ENCODE assay signal across 17 cellular contexts in the genomic region with DNA sequence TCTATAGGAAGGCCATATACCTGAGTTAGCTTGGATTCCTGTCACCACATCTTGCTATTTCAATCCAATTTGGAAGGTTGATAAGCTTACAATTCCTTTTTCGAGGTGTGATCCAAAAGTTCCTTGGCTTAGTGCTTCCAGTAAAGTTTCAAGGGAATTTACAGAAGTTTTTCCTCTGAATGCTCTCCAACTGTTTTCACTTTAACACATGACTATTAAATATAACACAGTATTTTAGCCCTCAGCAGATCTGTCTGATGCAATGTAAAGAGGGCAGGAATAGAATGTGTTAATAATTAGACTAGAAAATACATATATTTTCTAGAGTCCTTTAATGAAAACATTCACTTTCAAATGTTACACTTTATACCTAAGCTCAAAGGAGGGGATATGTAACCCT.
A peak's percentile ranks its signal among the peaks of the same experiment; 100 is the strongest.
DNase-seq lines count a peak whose midpoint lies in the region; ATAC-seq and TF ChIP-seq lines count a peak whose summit lies in the region.
"Had no signal": no experiment of that assay in that cellular context is flagged by ENCODE, and none has a peak within 500 bp of the region (broad histone marks: within the 10 kb centered on the region; RNA-seq: fewer than 3 reads in every experiment).

No MANE protein-coding gene starts in this region.

- no peak overlapping the region for H3K9ac ChIP-seq in mesendoderm (ENCODE audit: low read length)
- H3K9ac ChIP-seq in colonic mucosa (ENCODE audit: low read depth in 2 of 2, low read length in 2 of 2), result no peak overlapping the region
- no peak overlapping the region for H3K9ac ChIP-seq in neuronal stem cell (ENCODE audit: low read depth, low read length, poor library complexity)

- no peak overlapping the region for H3K4me3 ChIP-seq in ACC112 (ENCODE audit: low read depth, low read length)
- no peak overlapping the region for H3K4me3 ChIP-seq in mesendoderm (ENCODE audit: low read length)
- no peak overlapping the region for H3K4me3 ChIP-seq in sigmoid colon
- no peak overlapping the region for H3K4me3 ChIP-seq in colonic mucosa
- no peak overlapping the region for H3K4me3 ChIP-seq in neuronal stem cell (ENCODE audit: low read length in 2 of 2)
- H3K4me3 ChIP-seq: SJSA1 had no signal

- H4K5ac ChIP-seq in mesendoderm (ENCODE audit: low read length), result no peak overlapping the region

- no peaks in the 10 kb centered on the region for H3K27me3 ChIP-seq in ACC112 (ENCODE audit: insufficient read depth, low read length)
- no peaks in the 10 kb centered on the region for H3K27me3 ChIP-seq in mesendoderm (ENCODE audit: insufficient read depth, low read length, poor library complexity)
- H3K27me3 ChIP-seq in sigmoid colon, result no peaks in the 10 kb centered on the region
- no peaks in the 10 kb centered on the region for H3K27me3 ChIP-seq in colonic mucosa
- no peaks in the 10 kb centered on the region for H3K27me3 ChIP-seq in neuronal stem cell (ENCODE audit: control insufficient read depth in 3 of 3, insufficient read depth in 3 of 3, low read depth in 1 of 3, low read length in 3 of 3)
- H3K27me3 ChIP-seq: SJSA1 had no signal

- H3K23ac ChIP-seq in mesendoderm (ENCODE audit: low read length) (no peak overlapping the region), neuronal stem cell (ENCODE audit: low read depth, low read length, poor library complexity) (no peak overlapping the region)

- H2BK12ac ChIP-seq in neuronal stem cell (ENCODE audit: low read length), result no peak overlapping the region

- H3K4me2 ChIP-seq in mesendoderm (ENCODE audit: low read length) (no peak overlapping the region), neuronal stem cell (ENCODE audit: insufficient read depth, low read length, poor library complexity, severe bottlenecking) (no peak overlapping the region)

- no peak overlapping the region for H3K14ac ChIP-seq in neuronal stem cell (ENCODE audit: low read length)

- no peak overlapping the region for H4K8ac ChIP-seq in mesendoderm (ENCODE audit: low read depth, low read length)
- H4K8ac ChIP-seq in neuronal stem cell (ENCODE audit: low read depth, low read length), result no peak overlapping the region

- H3K79me2 ChIP-seq in ACC112 (ENCODE audit: control insufficient read depth, insufficient read depth, low read length, unreplicated experiment) (no peaks in the 10 kb centered on the region), mesendoderm (ENCODE audit: control insufficient read depth, insufficient read depth, low read length) (no peaks in the 10 kb centered on the region)

- H3K79me1 ChIP-seq in mesendoderm (ENCODE audit: low read length) (no peaks in the 10 kb centered on the region), neuronal stem cell (ENCODE audit: low read depth, low read length) (no peaks in the 10 kb centered on the region)

- peaks cover 6% of the 10 kb centered on the region for H3K36me3 Mint-ChIP-seq in HFFc6 (ENCODE audit: low read depth)
- H3K36me3 Mint-ChIP-seq in activated naive CD4-positive, alpha-beta T cell treated with anti-CD3 and anti-CD28 coated beads, Interleukin-2, amount 50 U/mL, for 72 hours, result no peaks in the 10 kb centered on the region

- DNase-seq in HFFc6 (no peak), epithelial cell of prostate (ENCODE audit: low read depth, low spot score) (no peak), mesendoderm (peak; percentile 42), sigmoid colon (no peak), colonic mucosa (no peak), neuronal stem cell (ENCODE audit: low spot score) (no peak)
- DNase-seq in activated naive CD4-positive, alpha-beta T cell treated with anti-CD3 and anti-CD28 coated beads, Interleukin-2, amount 50 U/mL, for 72 hours (ENCODE audit: low spot score in 2 of 2), result no peak
- DNase-seq: ACHN, COR-L47, DMS153, EL, H9, NCI-H187, NCI-H526 treated with DMSO at 0.1 percent for 48 hours, OCI-M1 had no signal

- TF ChIP-seq POLR2A in sigmoid colon (IDR thresholded peaks at IDR 0.05), result no peak

- peaks cover 73% of the 10 kb centered on the region for H3K4me1 Mint-ChIP-seq in HFFc6 (ENCODE audit: low read depth)
- H3K4me1 Mint-ChIP-seq: H9 had no signal

- no peak for TF ChIP-seq EP300 in sigmoid colon (IDR thresholded peaks at IDR 0.05)

- no peak overlapping the region for H3K56ac ChIP-seq in mesendoderm (ENCODE audit: low read length)

- no peak for ATAC-seq in activated naive CD4-positive, alpha-beta T cell treated with anti-CD3 and anti-CD28 coated beads, Interleukin-2, amount 50 U/mL, for 72 hours

- peak overlapping the region; percentile 89 for H3K27ac Mint-ChIP-seq in HFFc6
- no peak overlapping the region for H3K27ac Mint-ChIP-seq in activated naive CD4-positive, alpha-beta T cell treated with anti-CD3 and anti-CD28 coated beads, Interleukin-2, amount 50 U/mL, for 72 hours
- H3K27ac Mint-ChIP-seq: H9 had no signal

- H2BK5ac ChIP-seq in mesendoderm (ENCODE audit: low read length) (no peak overlapping the region), neuronal stem cell (ENCODE audit: low read length) (no peak overlapping the region)

- H3K27me3 Mint-ChIP-seq in HFFc6 (ENCODE audit: insufficient read depth), result no peaks in the 10 kb centered on the region

- no peaks in the 10 kb centered on the region for H3K36me3 ChIP-seq in ACC112 (ENCODE audit: insufficient read depth, low read length)
- no peaks in the 10 kb centered on the region for H3K36me3 ChIP-seq in mesendoderm (ENCODE audit: control insufficient read depth, insufficient read depth, low read length)
- no peaks in the 10 kb centered on the region for H3K36me3 ChIP-seq in sigmoid colon
- H3K36me3 ChIP-seq in colonic mucosa, result no peaks in the 10 kb centered on the region
- no peaks in the 10 kb centered on the region for H3K36me3 ChIP-seq in neuronal stem cell (replicated peaks in 1 of 2; ENCODE audit: control insufficient read depth in 2 of 2, insufficient read depth in 2 of 2, low read length in 2 of 2)
- H3K36me3 ChIP-seq: SJSA1 had no signal

- H3K4me3 Mint-ChIP-seq in HFFc6, result no peak overlapping the region
- H3K4me3 Mint-ChIP-seq: H9 had no signal

- H4K91ac ChIP-seq in neuronal stem cell (ENCODE audit: low read depth, low read length, poor library complexity), result no peak overlapping the region

- no peak overlapping the region for H3K4ac ChIP-seq in mesendoderm (ENCODE audit: low read depth, low read length)
- no peak overlapping the region for H3K4ac ChIP-seq in neuronal stem cell (ENCODE audit: low read length)

- H3K18ac ChIP-seq in mesendoderm (ENCODE audit: low read length) (no peak overlapping the region), neuronal stem cell (ENCODE audit: low read length) (no peak overlapping the region)

- H2AFZ ChIP-seq in ACC112 (ENCODE audit: low read length, unreplicated experiment), result peak overlapping the region; percentile 68
- no peak overlapping the region for H2AFZ ChIP-seq in neuronal stem cell (ENCODE audit: low read length)

- H2AK5ac ChIP-seq in mesendoderm (ENCODE audit: low read length) (no peak overlapping the region), neuronal stem cell (ENCODE audit: low read depth, low read length) (no peak overlapping the region)

- peak overlapping the region; percentile 91 for H3K27ac ChIP-seq in ACC112 (ENCODE audit: low read depth, low read length)
- H3K27ac ChIP-seq in epithelial cell of prostate, result peak overlapping the region; percentile 89
- H3K27ac ChIP-seq in mesendoderm (ENCODE audit: low read depth, low read length), result no peak overlapping the region
- no peak overlapping the region for H3K27ac ChIP-seq in sigmoid colon
- H3K27ac ChIP-seq in colonic mucosa, result no peak overlapping the region
- no peak overlapping the region for H3K27ac ChIP-seq in neuronal stem cell (replicated peaks; ENCODE audit: low read length)

- H3K9me3 Mint-ChIP-seq in HFFc6, result no peaks in the 10 kb centered on the region
- H3K9me3 Mint-ChIP-seq in activated naive CD4-positive, alpha-beta T cell treated with anti-CD3 and anti-CD28 coated beads, Interleukin-2, amount 50 U/mL, for 72 hours, result no peaks in the 10 kb centered on the region
- H3K9me3 Mint-ChIP-seq: H9 had no signal

- H2BK15ac ChIP-seq in mesendoderm (replicated peaks; ENCODE audit: low read depth) (no peak overlapping the region), neuronal stem cell (ENCODE audit: low read length) (no peak overlapping the region)

- intact Hi-C loops in sigmoid colon (cut with DNase I) (loop anchor here (5.0 kb wide), 2 partner anchors 178 to 1483 kb away; no protein-coding TSS in a partner anchor), colonic mucosa (cut with DNase I) (loop anchor here (5.0 kb wide), 1 partner anchor 178 kb away; no protein-coding TSS in a partner anchor)

- H3K4me1 ChIP-seq in ACC112 (ENCODE audit: control insufficient read depth, insufficient read depth, low read length, unreplicated experiment), result peaks cover 39% of the 10 kb centered on the region
- no peaks in the 10 kb centered on the region for H3K4me1 ChIP-seq in mesendoderm (ENCODE audit: control insufficient read depth, low read depth, low read length)
- no peaks in the 10 kb centered on the region for H3K4me1 ChIP-seq in sigmoid colon
- no peaks in the 10 kb centered on the region for H3K4me1 ChIP-seq in colonic mucosa
- H3K4me1 ChIP-seq in neuronal stem cell (ENCODE audit: control insufficient read depth in 2 of 2, insufficient read depth in 1 of 2, low read depth in 1 of 2, low read length in 2 of 2), result no peaks in the 10 kb centered on the region

- WGBS in mesendoderm (ENCODE audit: extremely low coverage, insufficient coverage, low lambda C conversion rate), result no CpG with 5 or more reads among the region's 1 CpG
- 68 to 75% methylated on average over 1 of the region's 1 CpG for WGBS in sigmoid colon, 2 donors
- no CpG with 5 or more reads among the region's 1 CpG for WGBS in neuronal stem cell (ENCODE audit: extremely low coverage in 2 of 2, insufficient read length in 2 of 2, insufficient replicate concordance in 1 of 2), 2 donors

- H3K9me3 ChIP-seq in sigmoid colon, result no peaks in the 10 kb centered on the region
- H3K9me3 ChIP-seq in colonic mucosa, result no peaks in the 10 kb centered on the region
- H3K9me3 ChIP-seq in neuronal stem cell (replicated peaks in 1 of 2; ENCODE audit: control insufficient read depth in 2 of 2, insufficient read depth in 1 of 2, low read depth in 1 of 2, low read length in 2 of 2), result no peaks in the 10 kb centered on the region
- H3K9me3 ChIP-seq: SJSA1 had no signal

- TF ChIP-seq CTCF in HFFc6 (IDR thresholded peaks at IDR 0.05) (no peak), sigmoid colon (IDR thresholded peaks at IDR 0.05) (no peak), colonic mucosa (IDR thresholded peaks at IDR 0.05) (no peak)

- H2BK120ac ChIP-seq in mesendoderm (ENCODE audit: low read depth, low read length) (no peak overlapping the region), neuronal stem cell (ENCODE audit: low read depth, low read length) (no peak overlapping the region)

Comparison
In these comparisons a context has a peak if more than half of its experiments do, and no peak if none do; other contexts are left out.
1. H3K27ac ChIP-seq: peak in ACC112 (single experiment) and epithelial cell of prostate (single experiment); none in mesendoderm (single experiment), sigmoid colon (0 of 4), colonic mucosa (single experiment) and neuronal stem cell (single experiment).